Comparison of ENCODE assay signal across 8 cellular contexts in genomic region chr5:957730-958485, GRCh38. TPM values are rescaled to one million over a fixed set of nuclear protein-coding genes. Genes with fewer than 3 reads are reported as not detected.
DNase-seq lines count a peak whose midpoint lies in the region; ATAC-seq, FAIRE-seq and TF ChIP-seq lines count a peak whose summit lies in the region.
"Had no signal": no experiment of that assay in that cellular context is flagged by ENCODE, and none has a peak within 500 bp of the region (broad histone marks: within the 10 kb centered on the region; RNA-seq: fewer than 3 reads in every experiment).

No MANE protein-coding gene starts in this region.

- no peak overlapping the region for H3K4me3 ChIP-seq in endothelial cell of umbilical vein (replicated peaks in 1 of 3; ENCODE audit: insufficient read depth in 1 of 3, low read depth in 1 of 3, low read length in 3 of 3)
- H3K4me3 ChIP-seq: thyroid gland had no signal

- no peak for TF ChIP-seq POLR2A in endothelial cell of umbilical vein (IDR thresholded peaks at IDR 0.05; ENCODE audit: low read depth, low read length)

- no peak overlapping the region for H3K9ac ChIP-seq in endothelial cell of umbilical vein (replicated peaks; ENCODE audit: extremely low read depth, insufficient read depth, low read length)

- TF ChIP-seq CTCF in endothelial cell of umbilical vein (IDR thresholded peaks at IDR 0.05; ENCODE audit: extremely low read depth in 1 of 2, insufficient read depth in 1 of 2, low read depth in 1 of 2, low read length in 2 of 2), result no peak
- TF ChIP-seq CTCF in omental fat pad (IDR thresholded peaks at IDR 0.05), result no peak

- FAIRE-seq in endothelial cell of umbilical vein (lab: Jason Lieb, UNC), result no peak

- intact Hi-C loops in endothelial cell of umbilical vein (cut with micrococcal nuclease), result loop anchor here (1.0 kb wide), 1 partner anchor 66 kb away; the partner anchor contains the start of genes BRD9 and TRIP13
- intact Hi-C loops in posterior vena cava (cut with DNase I), result no loop called here

- POLR2A ChIA-PET in endothelial cell of umbilical vein (lab: Charles Lee), result no interaction called here

- H3K4me2 ChIP-seq in endothelial cell of umbilical vein (ENCODE audit: insufficient read depth, low read length), result no peak overlapping the region

- H3K4me1 ChIP-seq in endothelial cell of umbilical vein (ENCODE audit: control insufficient read depth, extremely low read depth, insufficient read depth, low read length), result peaks cover 19% of the 10 kb centered on the region

- DNase-seq in ELR (ENCODE audit: low read depth) (peak; percentile 23), NCI-H226 (peak; percentile 27), endothelial cell of umbilical vein (ENCODE audit: low read depth, low spot score) (peak; percentile 23), posterior vena cava (ENCODE audit: low spot score) (peak; percentile 58), omental fat pad (ENCODE audit: low spot score) (no peak), medulla oblongata (ENCODE audit: extremely low spot score) (no peak)
- no peak for DNase-seq in activated CD4-positive, CD25-positive, alpha-beta regulatory T cell (lab: John Stamatoyannopoulos, UW)

- H4K20me1 ChIP-seq in endothelial cell of umbilical vein (replicated peaks; ENCODE audit: control insufficient read depth, extremely low read depth, insufficient read depth, low read length), result no peaks in the 10 kb centered on the region

- no peak overlapping the region for H2AFZ ChIP-seq in endothelial cell of umbilical vein (ENCODE audit: low read depth, low read length)

- H3K27ac ChIP-seq in endothelial cell of umbilical vein (ENCODE audit: insufficient read depth, low read depth, low read length), result no peak overlapping the region
- H3K27ac ChIP-seq: thyroid gland had no signal

- CTCF ChIA-PET in endothelial cell of umbilical vein (lab: Charles Lee), result interaction anchor here (0.8 to 1.5 kb wide), 7 partner anchors 9 to 183 kb away, joined by 3 to 7 read pairs (median 3); no protein-coding TSS in a partner anchor

- dilution Hi-C loops in endothelial cell of umbilical vein (cut with MboI; ENCODE audit: extremely low pct_ligation_motif_present, low sequenced_read_pairs), result no loop called here

- H3K79me2 ChIP-seq in endothelial cell of umbilical vein (ENCODE audit: control insufficient read depth, insufficient read depth, low read length), result no peaks in the 10 kb centered on the region

- BruUV-seq in endothelial cell of umbilical vein (replicated peaks; lab: Mats Ljungman, UMichigan), result no TSS peak

- no peaks in the 10 kb centered on the region for H3K27me3 ChIP-seq in endothelial cell of umbilical vein (ENCODE audit: control insufficient read depth in 2 of 2, insufficient read depth in 2 of 2, low read length in 2 of 2)
- H3K27me3 ChIP-seq: thyroid gland had no signal

- ATAC-seq in omental fat pad (ENCODE audit: low FRiP score), result no peak

- H3K9me3 ChIP-seq in endothelial cell of umbilical vein (replicated peaks; ENCODE audit: control insufficient read depth, insufficient read depth, low read length), result no peaks in the 10 kb centered on the region
- H3K9me3 ChIP-seq: thyroid gland had no signal

- no peaks in the 10 kb centered on the region for H3K36me3 ChIP-seq in endothelial cell of umbilical vein (ENCODE audit: control insufficient read depth in 2 of 2, extremely low read depth in 1 of 2, insufficient read depth in 2 of 2, low read length in 2 of 2)
- H3K36me3 ChIP-seq: thyroid gland had no signal

- no peaks in the 10 kb centered on the region for H3K9me1 ChIP-seq in endothelial cell of umbilical vein (replicated peaks; ENCODE audit: control insufficient read depth, extremely low read depth, insufficient read depth, low read length)

TF ChIP-seq in endothelial cell of umbilical vein, 7 proteins besides CTCF, POLR2A, EP300 and RAD21:
- no peak for TF ChIP-seq EZH2 (IDR thresholded peaks at IDR 0.05; ENCODE audit: borderline replicate concordance, low read depth, low read length, severe bottlenecking)
TF ChIP-seq in endothelial cell of umbilical vein: peak in this region for 0.

RNA-seq across cellular contexts. Expression of gene NKD2, which starts 50.7 kb away (rescaled TPM):
- not detected in 2 replicates for total RNA-seq in endothelial cell of umbilical vein
- polyA plus RNA-seq in endothelial cell of umbilical vein, result 0.03 and 0.08 TPM in 2 replicates
- not detected in 2 replicates for polyA plus RNA-seq in endothelial cell of umbilical vein (2011; cell fraction: cytosol; rRNA removed)
- 0.11 and 0.12 TPM in 2 replicates for polyA plus RNA-seq in endothelial cell of umbilical vein (2011; cell fraction: nucleus; rRNA removed)
- 0.14 TPM in 1 of 2 replicates, not detected in the other for polyA plus RNA-seq in endothelial cell of umbilical vein (2012)
- polyA minus RNA-seq in endothelial cell of umbilical vein, result not detected in 2 replicates
- not detected for polyA minus RNA-seq in endothelial cell of umbilical vein (2011; cell fraction: cytosol; rRNA and poly(A)+ RNA removed)
- not detected in 2 replicates for polyA minus RNA-seq in endothelial cell of umbilical vein (2011; cell fraction: nucleus; rRNA and poly(A)+ RNA removed)
- 1 to 10 TPM; 2.7 to 5.0 TPM for total RNA-seq in posterior vena cava
- total RNA-seq in omental fat pad, result 1 to 10 TPM; 1.1 to 7.1 (median 1.8) TPM

Comparison
In these comparisons a context has a peak if more than half of its experiments do, and no peak if none do; other contexts are left out.
1. DNase-seq: peak in ELR (single experiment), NCI-H226 (single experiment), endothelial cell of umbilical vein (single experiment) and posterior vena cava (single experiment); none in activated CD4-positive, CD25-positive, alpha-beta regulatory T cell (0 of 4), omental fat pad (single experiment) and medulla oblongata (single experiment).